13 cellular contexts compared by ENCODE assay signal in the genomic region with DNA sequence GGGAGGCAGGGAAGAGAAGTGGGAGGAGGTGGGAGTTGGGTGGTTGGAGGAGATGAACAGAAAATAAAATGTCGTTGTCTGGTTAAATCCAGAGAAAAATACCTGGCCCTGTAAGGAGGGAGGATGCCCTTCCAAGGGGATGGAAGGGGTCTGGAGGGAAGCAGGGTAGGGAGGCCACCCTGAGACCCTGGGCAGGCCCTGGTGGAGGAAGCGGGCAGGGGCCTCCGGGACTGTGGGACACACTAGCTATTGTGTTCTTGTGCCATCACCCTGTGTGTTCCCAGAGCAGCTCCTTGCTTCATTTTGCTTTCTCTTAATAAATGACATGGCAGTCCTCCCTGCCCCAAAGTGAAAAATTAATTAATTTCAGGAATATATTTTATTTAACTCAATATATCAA. TPM values are rescaled to one million over a fixed set of nuclear protein-coding genes. Genes with fewer than 3 reads are reported as not detected.
DNase-seq lines count a peak whose midpoint lies in the region; ATAC-seq and TF ChIP-seq lines count a peak whose summit lies in the region.
"Had no signal": no experiment of that assay in that cellular context is flagged by ENCODE, and none has a peak within 500 bp of the region (broad histone marks: within the 10 kb centered on the region; RNA-seq: fewer than 3 reads in every experiment).

No MANE protein-coding gene starts in this region.

- no peaks in the 10 kb centered on the region for H3K9me3 Mint-ChIP-seq in activated CD4-positive, alpha-beta T cell treated with anti-CD3 and anti-CD28 coated beads for 36 hours (ENCODE audit: low read depth)
- H3K9me3 Mint-ChIP-seq in activated T-helper 17 cell treated with anti-CD3 and anti-CD28 coated beads, Interleukin-2, amount 50 U/mL, for 72 hours: no peaks in the 10 kb centered on the region
- H3K9me3 Mint-ChIP-seq in neural crest cell (no peaks in the 10 kb centered on the region), endothelial cell (ENCODE audit: unreplicated experiment) (no peaks in the 10 kb centered on the region)

- RAD21 ChIA-PET in HCT116 (lab: Charles Lee; ENCODE audit: low non-redundant PET in 1 of 2, low total read pairs in 2 of 2, uncharacterized antibody in 2 of 2, unreplicated experiment in 2 of 2): interaction anchor here in 1 of 2 experiments (0.8 kb wide), 1 partner anchor 42 kb away, joined by 3 read pairs; no protein-coding TSS in a partner anchor

- TF ChIP-seq RAD21 in HCT116 (IDR thresholded peaks at IDR 0.05; ENCODE audit: low read depth): no peak

- no peak overlapping the region for H3K4me3 Mint-ChIP-seq in activated CD4-positive, alpha-beta T cell treated with anti-CD3 and anti-CD28 coated beads for 36 hours
- peak overlapping the region; percentile 70 for H3K4me3 Mint-ChIP-seq in activated T-helper 17 cell treated with anti-CD3 and anti-CD28 coated beads, Interleukin-2, amount 50 U/mL, for 72 hours
- H3K4me3 Mint-ChIP-seq in neural crest cell (no peak overlapping the region), endothelial cell (ENCODE audit: unreplicated experiment) (no peak overlapping the region)

- POLR2A ChIA-PET in activated CD4-positive, alpha-beta T cell treated with anti-CD3 and anti-CD28 coated beads for 36 hours (lab: Charles Lee): no interaction called here
- POLR2A ChIA-PET in HCT116 (lab: Charles Lee): no interaction called here

- no peaks in the 10 kb centered on the region for H3K79me2 ChIP-seq in HCT116 (ENCODE audit: insufficient read depth, low read length)

- no peak overlapping the region for H3K9ac ChIP-seq in HCT116 (ENCODE audit: low read length)

- H3K4me1 Mint-ChIP-seq in activated CD4-positive, alpha-beta T cell treated with anti-CD3 and anti-CD28 coated beads for 36 hours: peaks cover 60% of the 10 kb centered on the region
- peaks cover 48% of the 10 kb centered on the region for H3K4me1 Mint-ChIP-seq in activated T-helper 17 cell treated with anti-CD3 and anti-CD28 coated beads, Interleukin-2, amount 50 U/mL, for 72 hours
- H3K4me1 Mint-ChIP-seq in neural crest cell (no peaks in the 10 kb centered on the region), endothelial cell (ENCODE audit: unreplicated experiment) (no peaks in the 10 kb centered on the region)

- ATAC-seq in activated CD4-positive, alpha-beta T cell treated with anti-CD3 and anti-CD28 coated beads for 36 hours: no peak
- ATAC-seq in HCT116: no peak
- ATAC-seq in activated T-helper 17 cell treated with anti-CD3 and anti-CD28 coated beads, Interleukin-2, amount 50 U/mL, for 72 hours (replicated peaks): no peak

- H3K27me3 ChIP-seq in HCT116 (ENCODE audit: insufficient read depth, low read length): no peaks in the 10 kb centered on the region

- H3K27ac Mint-ChIP-seq in activated CD4-positive, alpha-beta T cell treated with anti-CD3 and anti-CD28 coated beads for 36 hours: peak overlapping the region; percentile 74
- H3K27ac Mint-ChIP-seq in activated T-helper 17 cell treated with anti-CD3 and anti-CD28 coated beads, Interleukin-2, amount 50 U/mL, for 72 hours: peak overlapping the region; percentile 84
- H3K27ac Mint-ChIP-seq in neural crest cell (ENCODE audit: unreplicated experiment): peak overlapping the region; percentile 57
- H3K27ac Mint-ChIP-seq in endothelial cell (ENCODE audit: unreplicated experiment): no peak overlapping the region

- H3K27ac ChIP-seq in HCT116 (ENCODE audit: low read depth, low read length): no peak overlapping the region
- H3K27ac ChIP-seq: lower lobe of right lung, thoracic aorta had no signal

- H4K20me1 ChIP-seq in HCT116 (ENCODE audit: insufficient read depth): no peaks in the 10 kb centered on the region

- H3K27me3 Mint-ChIP-seq in activated CD4-positive, alpha-beta T cell treated with anti-CD3 and anti-CD28 coated beads for 36 hours: no peaks in the 10 kb centered on the region
- no peaks in the 10 kb centered on the region for H3K27me3 Mint-ChIP-seq in activated T-helper 17 cell treated with anti-CD3 and anti-CD28 coated beads, Interleukin-2, amount 50 U/mL, for 72 hours
- H3K27me3 Mint-ChIP-seq in neural crest cell (ENCODE audit: low read depth) (no peaks in the 10 kb centered on the region), endothelial cell (ENCODE audit: unreplicated experiment) (peaks cover 3% of the 10 kb centered on the region)

- H3K9me3 ChIP-seq in HCT116 (ENCODE audit: control insufficient read depth in 1 of 2, insufficient read depth in 1 of 2, low read depth in 1 of 2, low read length in 2 of 2): no peaks in the 10 kb centered on the region
- H3K9me3 ChIP-seq: lower lobe of right lung, thoracic aorta had no signal

- H3K9me2 ChIP-seq in HCT116 (ENCODE audit: insufficient read depth): no peaks in the 10 kb centered on the region

- no peak for DNase-seq in activated CD4-positive, alpha-beta T cell treated with anti-CD3 and anti-CD28 coated beads for 36 hours
- no peak for DNase-seq in activated CD4-positive, alpha-beta T cell treated with anti-CD3 and anti-CD28 coated beads, Interleukin-2, amount 50 U/mL, for 1 hour
- no peak for DNase-seq in HCT116 (ENCODE audit: low read depth, low spot score)
- DNase-seq in neural crest cell (ENCODE audit: low read depth, low spot score): no peak
- no peak for DNase-seq in endothelial cell (ENCODE audit: low spot score)
- no peak for DNase-seq in NCI-H82 (lab: John Stamatoyannopoulos, UW)
- no peak for DNase-seq in stimulated activated CD4-positive, alpha-beta T cell treated with anti-CD3 and anti-CD28 coated beads, Interleukin-2, amount 100 ng/mL, for 24 hours
- DNase-seq: GOT3, lower lobe of right lung had no signal

- TF ChIP-seq CTCF in HCT116 (IDR thresholded peaks at IDR 0.05 in 2 of 3, conservative IDR thresholded peaks at IDR 0.05 in 1 of 3; ENCODE audit: borderline replicate concordance in 1 of 3, insufficient read depth in 1 of 3, low read depth in 2 of 3, low read length in 2 of 3): no peak
- no peak for TF ChIP-seq CTCF in neural crest cell (conservative IDR thresholded peaks at IDR 0.05)
- no peak for TF ChIP-seq CTCF in endothelial cell (IDR thresholded peaks at IDR 0.05; ENCODE audit: unreplicated experiment)

- peak overlapping the region; percentile 91 for H2AFZ ChIP-seq in HCT116 (ENCODE audit: low read depth, low read length, poor library complexity, severe bottlenecking)

- H3K4me1 ChIP-seq in HCT116 (ENCODE audit: control insufficient read depth in 1 of 2, insufficient read depth in 2 of 2, low read length in 2 of 2): peaks cover 2 to 50% of the 10 kb centered on the region in 2 experiments

- CTCF ChIA-PET in activated CD4-positive, alpha-beta T cell treated with anti-CD3 and anti-CD28 coated beads for 36 hours (lab: Charles Lee): interaction anchor here (0.6 to 14.2 kb wide), 13 partner anchors 9 to 1030 kb away, joined by 3 to 276 read pairs (median 5); no protein-coding TSS in a partner anchor
- CTCF ChIA-PET in HCT116 (lab: Charles Lee): interaction anchor here (0.8 to 3.3 kb wide), 12 partner anchors 9 to 1063 kb away, joined by 3 to 30 read pairs (median 4); no protein-coding TSS in a partner anchor

- no peak for TF ChIP-seq POLR2A in HCT116 (IDR thresholded peaks at IDR 0.05; ENCODE audit: borderline replicate concordance, extremely low read depth, insufficient read depth, insufficient read length)

- no peaks in the 10 kb centered on the region for H3K36me3 ChIP-seq in HCT116 (ENCODE audit: control insufficient read depth in 1 of 2, insufficient read depth in 2 of 2, low read length in 2 of 2)
- H3K36me3 ChIP-seq: lower lobe of right lung, thoracic aorta had no signal

- no peak overlapping the region for H3K4me3 ChIP-seq in HCT116 (replicated peaks in 1 of 2; ENCODE audit: low read depth in 1 of 2, low read length in 2 of 2)
- H3K4me3 ChIP-seq: lower lobe of right lung, thoracic aorta had no signal

- peaks cover 3% of the 10 kb centered on the region for H3K36me3 Mint-ChIP-seq in activated CD4-positive, alpha-beta T cell treated with anti-CD3 and anti-CD28 coated beads for 36 hours (ENCODE audit: low read depth)
- H3K36me3 Mint-ChIP-seq in activated T-helper 17 cell treated with anti-CD3 and anti-CD28 coated beads, Interleukin-2, amount 50 U/mL, for 72 hours (ENCODE audit: low read depth): peaks cover 6% of the 10 kb centered on the region
- H3K36me3 Mint-ChIP-seq in neural crest cell (ENCODE audit: low read depth): no peaks in the 10 kb centered on the region
- H3K36me3 Mint-ChIP-seq in endothelial cell (ENCODE audit: low read depth, unreplicated experiment): no peaks in the 10 kb centered on the region

- no peak overlapping the region for H3K4me2 ChIP-seq in HCT116 (ENCODE audit: low read length)

- BruUV-seq in HCT116 (replicated peaks; lab: Mats Ljungman, UMichigan): no TSS peak

- intact Hi-C loops in activated CD4-positive, alpha-beta T cell treated with anti-CD3 and anti-CD28 coated beads for 36 hours (cut with DNase I, micrococcal nuclease): loop anchor here in 1 of 2 experiments (5.0 to 10.0 kb wide), 3 partner anchors 901 to 1226 kb away; no protein-coding TSS in a partner anchor
- intact Hi-C loops in HCT116 (cut with micrococcal nuclease): loop anchor here (5.0 to 10.0 kb wide), 4 partner anchors 206 to 904 kb away; no protein-coding TSS in a partner anchor

TF ChIP-seq in HCT116, 20 proteins besides CTCF, POLR2A, EP300 and RAD21:
- TF ChIP-seq SIN3A (IDR thresholded peaks at IDR 0.05; ENCODE audit: low read depth) (no peak), SRF (IDR thresholded peaks at IDR 0.05; ENCODE audit: low read depth) (no peak), ZFX (IDR thresholded peaks at IDR 0.05) (no peak), EZH2 (IDR thresholded peaks at IDR 0.05) (no peak), SP1 (IDR thresholded peaks at IDR 0.05; ENCODE audit: low read depth) (no peak)

RNA-seq across cellular contexts. Expression of a gene that starts 11.8 kb away (rescaled TPM):
- under 1 TPM in 1 of 2 experiments, not detected in 1; 0.12 TPM for total RNA-seq in activated CD4-positive, alpha-beta T cell treated with anti-CD3 and anti-CD28 coated beads for 36 hours
- total RNA-seq in HCT116 (2021; ENCODE audit: unreplicated experiment) (not detected), neural crest cell (not detected in 2 replicates), endothelial cell (ENCODE audit: unreplicated experiment) (not detected)
- not detected in 2 replicates for polyA plus RNA-seq in HCT116 (2012)
- total RNA-seq in activated T-helper 17 cell treated with anti-CD3 and anti-CD28 coated beads, Interleukin-2, amount 50 U/mL, for 72 hours: under 1 TPM; 0.08 to 0.80 TPM
- total RNA-seq: astrocyte, epithelial cell of proximal tubule had no signal
